ENCODE assay signal across 22 cellular contexts in genomic region chr3:137509354-137510045, GRCh38.
A peak's percentile ranks its signal among the peaks of the same experiment; 100 is the strongest.
DNase-seq lines count a peak whose midpoint lies in the region; ATAC-seq, FAIRE-seq and TF ChIP-seq lines count a peak whose summit lies in the region.
"Had no signal": no experiment of that assay in that cellular context is flagged by ENCODE, and none has a peak within 500 bp of the region (broad histone marks: within the 10 kb centered on the region; RNA-seq: fewer than 3 reads in every experiment).

No MANE protein-coding gene starts in this region.

- DNase-seq in DMS53 treated with DMSO at 0.1 percent for 48 hours (lab: John Stamatoyannopoulos, UW; ENCODE audit: unreplicated experiment) (peak; percentile 61), HuH-7 (ENCODE audit: low spot score) (peak; percentile 4), NCI-H82 treated with DMSO at 0.1 percent for 48 hours (lab: John Stamatoyannopoulos, UW; ENCODE audit: unreplicated experiment) (peak; percentile 99), lower lobe of right lung (no peak), H54 (ENCODE audit: insufficient read length, low spot score) (no peak)
- no peak for DNase-seq in effector memory CD8-positive, alpha-beta T cell
- DNase-seq in activated naive CD4-positive, alpha-beta T cell treated with anti-CD3 and anti-CD28 coated beads, Interleukin-2, amount 10 ng/mL, durations not matched to agents 7 days and 5 days = no peak
- DNase-seq: activated CD4-positive, alpha-beta T cell treated with anti-CD3 and anti-CD28 coated beads for 36 hours; activated CD8-positive, alpha-beta memory T cell treated with anti-CD3 and anti-CD28 coated beads, Interleukin-2, amount 50 U/mL, for 4 hours; erythroblast; naive B cell; NCI-H1436; stimulated activated CD4-positive, alpha-beta T cell treated with anti-CD3 and anti-CD28 coated beads, Interleukin-12 subunit alpha, Interleukin-12 subunit beta, amount 100 ng/mL, for 4 hours; stimulated activated naive CD4-positive, alpha-beta T cell; trophoblast cell had no signal

- ATAC-seq in lower lobe of right lung (peak; percentile 12 to 27), GM21390 (IDR thresholded peaks at IDR 0.05; ENCODE audit: unreplicated experiment) (no peak)
- ATAC-seq in effector memory CD8-positive, alpha-beta T cell (replicated peaks) = no peak
- ATAC-seq: activated CD4-positive, alpha-beta T cell treated with anti-CD3 and anti-CD28 coated beads for 36 hours; K562; Right ventricle myocardium inferior had no signal

- FAIRE-seq in H54 (lab: Jason Lieb, UNC) = no peak
- FAIRE-seq: astrocyte, colon, K562 had no signal

- no peaks in the 10 kb centered on the region for H3K4me1 Mint-ChIP-seq in effector memory CD8-positive, alpha-beta T cell (ENCODE audit: low read depth in 2 of 2)
- no peaks in the 10 kb centered on the region for H3K4me1 Mint-ChIP-seq in activated naive CD4-positive, alpha-beta T cell treated with anti-CD3 and anti-CD28 coated beads, Interleukin-2, amount 10 ng/mL, durations not matched to agents 7 days and 5 days
- H3K4me1 Mint-ChIP-seq: activated CD4-positive, alpha-beta T cell treated with anti-CD3 and anti-CD28 coated beads for 36 hours; naive B cell had no signal

- no peaks in the 10 kb centered on the region for H3K27me3 Mint-ChIP-seq in effector memory CD8-positive, alpha-beta T cell
- H3K27me3 Mint-ChIP-seq in activated naive CD4-positive, alpha-beta T cell treated with anti-CD3 and anti-CD28 coated beads, Interleukin-2, amount 10 ng/mL, durations not matched to agents 7 days and 5 days = no peaks in the 10 kb centered on the region
- H3K27me3 Mint-ChIP-seq: activated CD4-positive, alpha-beta T cell treated with anti-CD3 and anti-CD28 coated beads for 36 hours; naive B cell had no signal

- no peak overlapping the region for H3K27ac Mint-ChIP-seq in effector memory CD8-positive, alpha-beta T cell
- H3K27ac Mint-ChIP-seq in activated naive CD4-positive, alpha-beta T cell treated with anti-CD3 and anti-CD28 coated beads, Interleukin-2, amount 10 ng/mL, durations not matched to agents 7 days and 5 days = no peak overlapping the region
- H3K27ac Mint-ChIP-seq: activated CD4-positive, alpha-beta T cell treated with anti-CD3 and anti-CD28 coated beads for 36 hours; naive B cell had no signal

- H3K4me3 ChIP-seq in lower lobe of right lung = no peak overlapping the region
- H3K4me3 ChIP-seq: BLaER1 treated with 17β-estradiol and CSF1 and Interleukin-3, amounts not matched to agents 10 nM and 100 nM; K562; lung had no signal

- H3K9me3 Mint-ChIP-seq in effector memory CD8-positive, alpha-beta T cell = peaks cover 5 to 7% of the 10 kb centered on the region in 2 donors
- H3K9me3 Mint-ChIP-seq in activated naive CD4-positive, alpha-beta T cell treated with anti-CD3 and anti-CD28 coated beads, Interleukin-2, amount 10 ng/mL, durations not matched to agents 7 days and 5 days = no peaks in the 10 kb centered on the region

- TF ChIP-seq CTCF in lower lobe of right lung (IDR thresholded peaks at IDR 0.05) = no peak

- CTCF ChIA-PET in activated naive CD4-positive, alpha-beta T cell treated with anti-CD3 and anti-CD28 coated beads, Interleukin-2, amount 10 ng/mL, durations not matched to agents 7 days and 5 days (lab: Charles Lee) = no interaction called here

- no peaks in the 10 kb centered on the region for H3K36me3 Mint-ChIP-seq in effector memory CD8-positive, alpha-beta T cell (ENCODE audit: insufficient read depth)
- no peaks in the 10 kb centered on the region for H3K36me3 Mint-ChIP-seq in activated naive CD4-positive, alpha-beta T cell treated with anti-CD3 and anti-CD28 coated beads, Interleukin-2, amount 10 ng/mL, durations not matched to agents 7 days and 5 days
- H3K36me3 Mint-ChIP-seq: naive B cell had no signal

- H3K4me3 Mint-ChIP-seq in effector memory CD8-positive, alpha-beta T cell = no peak overlapping the region
- no peak overlapping the region for H3K4me3 Mint-ChIP-seq in activated naive CD4-positive, alpha-beta T cell treated with anti-CD3 and anti-CD28 coated beads, Interleukin-2, amount 10 ng/mL, durations not matched to agents 7 days and 5 days
- H3K4me3 Mint-ChIP-seq: activated CD4-positive, alpha-beta T cell treated with anti-CD3 and anti-CD28 coated beads for 36 hours; naive B cell had no signal

- no peaks in the 10 kb centered on the region for H3K27me3 ChIP-seq in lower lobe of right lung (ENCODE audit: low read depth)
- H3K27me3 ChIP-seq: BLaER1 treated with 17β-estradiol and CSF1 and Interleukin-3, amounts not matched to agents 10 nM and 100 nM had no signal

- no peaks in the 10 kb centered on the region for H3K4me1 ChIP-seq in lower lobe of right lung
- H3K4me1 ChIP-seq: BLaER1 treated with 17β-estradiol and CSF1 and Interleukin-3, amounts not matched to agents 10 nM and 100 nM had no signal

- no peaks in the 10 kb centered on the region for H3K9me3 ChIP-seq in lower lobe of right lung
- H3K9me3 ChIP-seq: BLaER1 treated with 17β-estradiol and CSF1 and Interleukin-3, amounts not matched to agents 10 nM and 100 nM had no signal

- TF ChIP-seq POLR2A in H54 (IDR thresholded peaks at IDR 0.05; ENCODE audit: low read depth, low read length) = no peak

- intact Hi-C loops in lower lobe of right lung (cut with DNase I) = no loop called here

- no peak overlapping the region for H3K27ac ChIP-seq in lower lobe of right lung
- H3K27ac ChIP-seq: BLaER1 treated with 17β-estradiol and CSF1 and Interleukin-3, amounts not matched to agents 10 nM and 100 nM had no signal

- H3K36me3 ChIP-seq in lower lobe of right lung = no peaks in the 10 kb centered on the region
- H3K36me3 ChIP-seq: BLaER1 treated with 17β-estradiol and CSF1 and Interleukin-3, amounts not matched to agents 10 nM and 100 nM had no signal

Comparison
In these comparisons a context has a peak if more than half of its experiments do, and no peak if none do; other contexts are left out.
1. DNase-seq: peak in DMS53 treated with DMSO at 0.1 percent for 48 hours (single experiment), HuH-7 (single experiment) and NCI-H82 treated with DMSO at 0.1 percent for 48 hours (single experiment); none in lower lobe of right lung (single experiment), effector memory CD8-positive, alpha-beta T cell (0 of 3), H54 (single experiment) and activated naive CD4-positive, alpha-beta T cell treated with anti-CD3 and anti-CD28 coated beads, Interleukin-2, amount 10 ng/mL, durations not matched to agents 7 days and 5 days (single experiment).
2. ATAC-seq: peak in lower lobe of right lung (2 of 2); none in effector memory CD8-positive, alpha-beta T cell (single experiment) and GM21390 (single experiment).